1 cellular context compared by ENCODE assay signal in the genomic region with DNA sequence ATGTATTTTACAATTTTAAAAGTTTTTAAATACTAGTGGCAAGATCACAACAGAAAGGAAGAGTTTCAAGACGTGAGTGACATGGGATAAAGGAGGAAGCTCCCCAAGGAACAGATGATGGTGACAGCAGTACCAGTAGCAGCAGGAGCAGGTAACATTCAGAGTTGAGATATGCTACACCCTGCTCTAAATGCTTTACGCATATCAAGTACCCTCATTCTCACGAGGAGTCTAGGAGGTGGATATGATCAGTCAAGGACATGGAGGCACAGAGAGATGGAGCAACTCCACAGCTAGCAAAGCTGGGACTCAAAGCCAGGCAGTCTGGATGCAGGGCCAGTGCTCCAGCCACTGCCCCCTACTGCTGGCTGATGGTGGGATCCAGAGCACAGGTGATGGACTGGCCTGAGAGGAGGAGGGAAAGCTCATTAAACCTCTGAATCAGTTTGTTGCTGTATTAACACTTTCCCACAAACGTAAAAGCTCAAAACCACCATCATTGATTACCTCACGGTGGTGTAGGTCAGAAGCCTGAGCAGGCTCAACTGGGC.
TF ChIP-seq lines count a peak whose summit lies in the region.

No MANE protein-coding gene starts in this region.

TF ChIP-seq in GM23338, 12 proteins besides CTCF, POLR2A, EP300 and RAD21 (continued from another document):
- TF ChIP-seq, protein P1, sequence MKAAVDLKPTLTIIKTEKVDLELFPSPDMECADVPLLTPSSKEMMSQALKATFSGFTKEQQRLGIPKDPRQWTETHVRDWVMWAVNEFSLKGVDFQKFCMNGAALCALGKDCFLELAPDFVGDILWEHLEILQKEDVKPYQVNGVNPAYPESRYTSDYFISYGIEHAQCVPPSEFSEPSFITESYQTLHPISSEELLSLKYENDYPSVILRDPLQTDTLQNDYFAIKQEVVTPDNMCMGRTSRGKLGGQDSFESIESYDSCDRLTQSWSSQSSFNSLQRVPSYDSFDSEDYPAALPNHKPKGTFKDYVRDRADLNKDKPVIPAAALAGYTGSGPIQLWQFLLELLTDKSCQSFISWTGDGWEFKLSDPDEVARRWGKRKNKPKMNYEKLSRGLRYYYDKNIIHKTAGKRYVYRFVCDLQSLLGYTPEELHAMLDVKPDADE (IDR thresholded peaks at IDR 0.05), result no peak
- no peak for TF ChIP-seq ZNF331 (CRISPR knock-in tag; IDR thresholded peaks at IDR 0.05; ENCODE audit: low read depth)
- TF ChIP-seq EZH2phosphoT487 (IDR thresholded peaks at IDR 0.05; ENCODE audit: unreplicated experiment), result no peak
